In genomic region chr7:325811-326210, GRCh38 we compare ENCODE assay signal across 26 cellular contexts. TPM values are rescaled to one million over a fixed set of nuclear protein-coding genes. Genes with fewer than 3 reads are reported as not detected.
"Had no signal": no experiment of that assay in that cellular context is flagged by ENCODE, and none has a peak within 500 bp of the region (broad histone marks: within the 10 kb centered on the region; RNA-seq: fewer than 3 reads in every experiment).

No MANE protein-coding gene starts in this region.

- H3K4me3 Mint-ChIP-seq: activated CD4-positive, alpha-beta memory T cell treated with anti-CD3 and anti-CD28 coated beads for 36 hours; activated CD4-positive, alpha-beta T cell treated with anti-CD3 and anti-CD28 coated beads for 36 hours; activated CD8-positive, alpha-beta memory T cell treated with anti-CD3 and anti-CD28 coated beads, Interleukin-2, amount 10 ng/mL, durations not matched to agents 7 days and 5 days; activated naive CD8-positive, alpha-beta T cell treated with anti-CD3 and anti-CD28 coated beads, Interleukin-2, amount 50 U/mL, for 24 hours; activated T-cell treated with anti-CD3 and anti-CD28 coated beads, Interleukin-2, amount 50 U/mL, for 24 hours; endodermal cell; naive thymus-derived CD8-positive, alpha-beta T cell; type B pancreatic cell had no signal

- H3K9ac ChIP-seq: SK-N-SH had no signal

- H3K4me1 ChIP-seq: breast epithelium, prostate gland had no signal

- DNase-seq: activated CD4-positive, alpha-beta memory T cell treated with anti-CD3 and anti-CD28 coated beads for 36 hours; activated CD4-positive, alpha-beta T cell treated with anti-CD3 and anti-CD28 coated beads for 36 hours; activated CD8-positive, alpha-beta memory T cell treated with anti-CD3 and anti-CD28 coated beads, Interleukin-2, amount 10 ng/mL, durations not matched to agents 7 days and 5 days; activated naive CD8-positive, alpha-beta T cell treated with anti-CD3 and anti-CD28 coated beads, Interleukin-2, amount 50 U/mL, for 24 hours; activated T-cell treated with anti-CD3 and anti-CD28 coated beads, Interleukin-2, amount 50 U/mL, for 24 hours; endodermal cell; heart right ventricle; nucleus accumbens; right cardiac atrium; SK-N-SH; stimulated activated CD4-positive, alpha-beta T cell treated with anti-CD3 and anti-CD28 coated beads, Interleukin-4, amount 100 ng/mL, for 4 hours; stimulated activated CD8-positive, alpha-beta memory T cell treated with anti-CD3 and anti-CD28 coated beads, Interleukin-4, amount 100 ng/mL, for 48 hours; stimulated activated naive CD4-positive, alpha-beta T cell treated with Interleukin-2 at 50 U/mL for 16 hours; T-helper 1 cell had no signal

- H3K36me3 ChIP-seq: breast epithelium, heart right ventricle, prostate gland, suprapubic skin had no signal

- H3K9me3 Mint-ChIP-seq: activated naive CD8-positive, alpha-beta T cell treated with anti-CD3 and anti-CD28 coated beads, Interleukin-2, amount 50 U/mL, for 24 hours; type B pancreatic cell had no signal

- H3K9me3 ChIP-seq: prostate gland, SK-N-SH, suprapubic skin had no signal

- H3K27me3 Mint-ChIP-seq: activated CD4-positive, alpha-beta T cell treated with anti-CD3 and anti-CD28 coated beads for 36 hours; activated naive CD8-positive, alpha-beta T cell treated with anti-CD3 and anti-CD28 coated beads, Interleukin-2, amount 50 U/mL, for 24 hours had no signal

- H3K4me3 ChIP-seq: breast epithelium, heart right ventricle, mucosa of descending colon, prostate gland, smooth muscle cell, suprapubic skin had no signal

- H3K4me2 ChIP-seq: SK-N-SH had no signal

- H3K27ac Mint-ChIP-seq: activated CD4-positive, alpha-beta memory T cell treated with anti-CD3 and anti-CD28 coated beads for 36 hours; activated CD4-positive, alpha-beta T cell treated with anti-CD3 and anti-CD28 coated beads for 36 hours; activated CD8-positive, alpha-beta memory T cell treated with anti-CD3 and anti-CD28 coated beads, Interleukin-2, amount 10 ng/mL, durations not matched to agents 7 days and 5 days; activated naive CD8-positive, alpha-beta T cell treated with anti-CD3 and anti-CD28 coated beads, Interleukin-2, amount 50 U/mL, for 24 hours; activated T-cell treated with anti-CD3 and anti-CD28 coated beads, Interleukin-2, amount 50 U/mL, for 24 hours; endodermal cell; naive thymus-derived CD8-positive, alpha-beta T cell; type B pancreatic cell had no signal

- H3K4me1 Mint-ChIP-seq: activated CD4-positive, alpha-beta T cell treated with anti-CD3 and anti-CD28 coated beads for 36 hours; activated naive CD8-positive, alpha-beta T cell treated with anti-CD3 and anti-CD28 coated beads, Interleukin-2, amount 50 U/mL, for 24 hours; endodermal cell had no signal

- H3K27me3 ChIP-seq: breast epithelium, suprapubic skin had no signal

- FAIRE-seq: frontal cortex had no signal

- H3K36me3 Mint-ChIP-seq: activated CD4-positive, alpha-beta memory T cell treated with anti-CD3 and anti-CD28 coated beads for 36 hours; activated CD8-positive, alpha-beta memory T cell treated with anti-CD3 and anti-CD28 coated beads, Interleukin-2, amount 10 ng/mL, durations not matched to agents 7 days and 5 days; naive thymus-derived CD8-positive, alpha-beta T cell; type B pancreatic cell had no signal

- H3K27ac ChIP-seq: breast epithelium, heart right ventricle, suprapubic skin had no signal

RNA-seq across cellular contexts. Expression of gene FOXL3, which starts 35.8 kb away (rescaled TPM):
- total RNA-seq: activated CD4-positive, alpha-beta memory T cell treated with anti-CD3 and anti-CD28 coated beads for 36 hours; activated CD4-positive, alpha-beta T cell treated with anti-CD3 and anti-CD28 coated beads for 36 hours; activated CD8-positive, alpha-beta memory T cell treated with anti-CD3 and anti-CD28 coated beads, Interleukin-2, amount 10 ng/mL, durations not matched to agents 7 days and 5 days; aorta; breast epithelium; cerebellum; dermis microvascular lymphatic vessel endothelial cell; endodermal cell; epithelial cell of proximal tubule; frontal cortex; heart right ventricle; naive thymus-derived CD8-positive, alpha-beta T cell; prostate gland; right cardiac atrium; smooth muscle cell; suprapubic skin had no signal
